ENCODE assay signal across 8 cellular contexts in genomic region chr7:73822319-73823173, GRCh38. TPM values are rescaled to one million over a fixed set of nuclear protein-coding genes. Genes with fewer than 3 reads are reported as not detected.
DNase-seq lines count a peak whose midpoint lies in the region; ATAC-seq, FAIRE-seq and TF ChIP-seq lines count a peak whose summit lies in the region.

No MANE protein-coding gene starts in this region.

- peak overlapping the region; percentile 64 for H3K27ac ChIP-seq in CD8-positive, alpha-beta memory T cell (ENCODE audit: low read depth, low read length)

- H3K27me3 ChIP-seq in CD8-positive, alpha-beta memory T cell (ENCODE audit: insufficient read depth, low read length, poor library complexity, severe bottlenecking), result no peaks in the 10 kb centered on the region
- no peaks in the 10 kb centered on the region for H3K27me3 ChIP-seq in bronchial epithelial cell (ENCODE audit: control insufficient read depth, insufficient read depth, low read length)

- TF ChIP-seq CTCF in bronchial epithelial cell (IDR thresholded peaks at IDR 0.05; ENCODE audit: insufficient read depth, low read length, severe bottlenecking), result no peak

- H3K4me3 ChIP-seq in CD8-positive, alpha-beta memory T cell (ENCODE audit: low read length), result no peak overlapping the region
- no peak overlapping the region for H3K4me3 ChIP-seq in bronchial epithelial cell (ENCODE audit: low read depth, low read length)

- H3K9me3 ChIP-seq in CD8-positive, alpha-beta memory T cell (ENCODE audit: low read length), result no peaks in the 10 kb centered on the region

- POLR2A ChIA-PET in CD8-positive, alpha-beta memory T cell (lab: Charles Lee), result no interaction called here

- DNase-seq in CD8-positive, alpha-beta memory T cell, result no peak
- DNase-seq in NCI-H2029 (lab: John Stamatoyannopoulos, UW) (peak; percentile 33), bronchial epithelial cell (ENCODE audit: low read depth) (peak; percentile 92), myocyte (ENCODE audit: low read depth) (peak; percentile 97), GM19240 (ENCODE audit: insufficient read length, low spot score) (no peak), superior temporal gyrus (ENCODE audit: extremely low spot score) (no peak)
- no peak for DNase-seq in activated T-helper 2 cell treated with anti-CD3 and anti-CD28 coated beads, Interferon-gamma antibody, Interleukin-2, Interleukin-4, amounts not matched to agents 10 μg/mL and 5 μg/mL and 100 μg/mL, durations not matched to agents 14 hours and 24 hours and 36 hours (ENCODE audit: low spot score)
- DNase-seq in stimulated activated naive B cell treated with anti-CD40 and anti-IgM and Interleukin-4, amounts not matched to agents 10 μg/mL and 1 μg/mL and 100 μg/mL, for 72 hours, result no peak

- no peaks in the 10 kb centered on the region for H3K36me3 Mint-ChIP-seq in CD8-positive, alpha-beta memory T cell
- no peaks in the 10 kb centered on the region for H3K36me3 Mint-ChIP-seq in activated T-helper 2 cell treated with anti-CD3 and anti-CD28 coated beads, Interferon-gamma antibody, Interleukin-2, Interleukin-4, amounts not matched to agents 10 μg/mL and 5 μg/mL and 100 μg/mL, durations not matched to agents 14 hours and 24 hours and 36 hours (ENCODE audit: low read depth)
- H3K36me3 Mint-ChIP-seq in stimulated activated naive B cell treated with anti-CD40 and anti-IgM and Interleukin-4, amounts not matched to agents 10 μg/mL and 1 μg/mL and 100 μg/mL, for 72 hours, result no peaks in the 10 kb centered on the region

- no peak for ATAC-seq in stimulated activated naive B cell treated with anti-CD40 and anti-IgM and Interleukin-4, amounts not matched to agents 10 μg/mL and 1 μg/mL and 100 μg/mL, for 72 hours (replicated peaks)

- H3K27ac Mint-ChIP-seq in CD8-positive, alpha-beta memory T cell, result no peak overlapping the region
- H3K27ac Mint-ChIP-seq in activated T-helper 2 cell treated with anti-CD3 and anti-CD28 coated beads, Interferon-gamma antibody, Interleukin-2, Interleukin-4, amounts not matched to agents 10 μg/mL and 5 μg/mL and 100 μg/mL, durations not matched to agents 14 hours and 24 hours and 36 hours, result no peak overlapping the region
- no peak overlapping the region for H3K27ac Mint-ChIP-seq in stimulated activated naive B cell treated with anti-CD40 and anti-IgM and Interleukin-4, amounts not matched to agents 10 μg/mL and 1 μg/mL and 100 μg/mL, for 72 hours

- no peaks in the 10 kb centered on the region for H3K36me3 ChIP-seq in CD8-positive, alpha-beta memory T cell (ENCODE audit: insufficient read depth, low read length)
- no peaks in the 10 kb centered on the region for H3K36me3 ChIP-seq in bronchial epithelial cell (ENCODE audit: control insufficient read depth, insufficient read depth, low read length)

- intact Hi-C loops in activated T-helper 2 cell treated with anti-CD3 and anti-CD28 coated beads, Interferon-gamma antibody, Interleukin-2, Interleukin-4, amounts not matched to agents 10 μg/mL and 5 μg/mL and 100 μg/mL, durations not matched to agents 14 hours and 24 hours and 36 hours (cut with micrococcal nuclease), result no loop called here

- H3K9me3 Mint-ChIP-seq in CD8-positive, alpha-beta memory T cell, result no peaks in the 10 kb centered on the region
- no peaks in the 10 kb centered on the region for H3K9me3 Mint-ChIP-seq in activated T-helper 2 cell treated with anti-CD3 and anti-CD28 coated beads, Interferon-gamma antibody, Interleukin-2, Interleukin-4, amounts not matched to agents 10 μg/mL and 5 μg/mL and 100 μg/mL, durations not matched to agents 14 hours and 24 hours and 36 hours
- H3K9me3 Mint-ChIP-seq in stimulated activated naive B cell treated with anti-CD40 and anti-IgM and Interleukin-4, amounts not matched to agents 10 μg/mL and 1 μg/mL and 100 μg/mL, for 72 hours, result no peaks in the 10 kb centered on the region

- CTCF ChIA-PET in CD8-positive, alpha-beta memory T cell (lab: Charles Lee), result interaction anchor here (1.1 to 1.8 kb wide), 2 partner anchors 32 to 34 kb away, joined by 3 to 5 read pairs; no protein-coding TSS in a partner anchor

- H3K4me3 Mint-ChIP-seq in CD8-positive, alpha-beta memory T cell, result no peak overlapping the region
- no peak overlapping the region for H3K4me3 Mint-ChIP-seq in activated T-helper 2 cell treated with anti-CD3 and anti-CD28 coated beads, Interferon-gamma antibody, Interleukin-2, Interleukin-4, amounts not matched to agents 10 μg/mL and 5 μg/mL and 100 μg/mL, durations not matched to agents 14 hours and 24 hours and 36 hours (ENCODE audit: low read depth)
- H3K4me3 Mint-ChIP-seq in stimulated activated naive B cell treated with anti-CD40 and anti-IgM and Interleukin-4, amounts not matched to agents 10 μg/mL and 1 μg/mL and 100 μg/mL, for 72 hours, result no peak overlapping the region

- peak; percentile 76 for FAIRE-seq in bronchial epithelial cell (lab: Jason Lieb, UNC)

- H3K4me1 ChIP-seq in CD8-positive, alpha-beta memory T cell (ENCODE audit: insufficient read depth, low read length), result peaks cover 3% of the 10 kb centered on the region

- peaks cover 7 to 32% of the 10 kb centered on the region in 2 donors for H3K27me3 Mint-ChIP-seq in CD8-positive, alpha-beta memory T cell
- peaks cover 17% of the 10 kb centered on the region for H3K27me3 Mint-ChIP-seq in activated T-helper 2 cell treated with anti-CD3 and anti-CD28 coated beads, Interferon-gamma antibody, Interleukin-2, Interleukin-4, amounts not matched to agents 10 μg/mL and 5 μg/mL and 100 μg/mL, durations not matched to agents 14 hours and 24 hours and 36 hours (ENCODE audit: low read depth)
- H3K27me3 Mint-ChIP-seq in stimulated activated naive B cell treated with anti-CD40 and anti-IgM and Interleukin-4, amounts not matched to agents 10 μg/mL and 1 μg/mL and 100 μg/mL, for 72 hours, result peaks cover 5 to 14% of the 10 kb centered on the region in 2 donors

- H3K4me1 Mint-ChIP-seq in CD8-positive, alpha-beta memory T cell, result peaks cover 9 to 12% (median 11%) of the 10 kb centered on the region in 3 donors
- H3K4me1 Mint-ChIP-seq in activated T-helper 2 cell treated with anti-CD3 and anti-CD28 coated beads, Interferon-gamma antibody, Interleukin-2, Interleukin-4, amounts not matched to agents 10 μg/mL and 5 μg/mL and 100 μg/mL, durations not matched to agents 14 hours and 24 hours and 36 hours (ENCODE audit: low read depth), result peaks cover 7% of the 10 kb centered on the region
- peaks cover 11 to 18% of the 10 kb centered on the region in 2 donors for H3K4me1 Mint-ChIP-seq in stimulated activated naive B cell treated with anti-CD40 and anti-IgM and Interleukin-4, amounts not matched to agents 10 μg/mL and 1 μg/mL and 100 μg/mL, for 72 hours

RNA-seq across cellular contexts. Expression of gene CLDN4, which starts 8.2 kb away (rescaled TPM):
- total RNA-seq in CD8-positive, alpha-beta memory T cell, result under 1 TPM in 1 of 2 experiments, not detected in 1; 0.15 TPM
- not detected for polyA plus RNA-seq in CD8-positive, alpha-beta memory T cell
- total RNA-seq in bronchial epithelial cell (55.5 and 126 TPM in 2 replicates), myocyte (not detected in 2 replicates)
- 0.55 TPM for polyA plus RNA-seq in myocyte (2012)
- total RNA-seq in activated T-helper 2 cell treated with anti-CD3 and anti-CD28 coated beads, Interferon-gamma antibody, Interleukin-2, Interleukin-4, amounts not matched to agents 10 μg/mL and 5 μg/mL and 100 μg/mL, durations not matched to agents 14 hours and 24 hours and 36 hours, result not detected in 2 replicates

RNA-seq across cellular contexts. Expression of gene METTL27, which starts 19.8 kb away (rescaled TPM):
- total RNA-seq in CD8-positive, alpha-beta memory T cell, result not detected
- not detected for polyA plus RNA-seq in CD8-positive, alpha-beta memory T cell
- total RNA-seq in bronchial epithelial cell (0.26 and 3.3 TPM in 2 replicates), myocyte (1.3 and 4.0 TPM in 2 replicates)
- 3.3 TPM for polyA plus RNA-seq in myocyte (2012)
- 0.90 and 0.94 TPM in 2 replicates for total RNA-seq in activated T-helper 2 cell treated with anti-CD3 and anti-CD28 coated beads, Interferon-gamma antibody, Interleukin-2, Interleukin-4, amounts not matched to agents 10 μg/mL and 5 μg/mL and 100 μg/mL, durations not matched to agents 14 hours and 24 hours and 36 hours

RNA-seq across cellular contexts. Expression of gene TMEM270, which starts 38.4 kb away (rescaled TPM):
- not detected for total RNA-seq in CD8-positive, alpha-beta memory T cell
- not detected for polyA plus RNA-seq in CD8-positive, alpha-beta memory T cell
- not detected in 2 replicates for total RNA-seq in bronchial epithelial cell
- total RNA-seq in myocyte, result not detected in 2 replicates
- not detected for polyA plus RNA-seq in myocyte (2012)
- total RNA-seq in activated T-helper 2 cell treated with anti-CD3 and anti-CD28 coated beads, Interferon-gamma antibody, Interleukin-2, Interleukin-4, amounts not matched to agents 10 μg/mL and 5 μg/mL and 100 μg/mL, durations not matched to agents 14 hours and 24 hours and 36 hours, result not detected in 2 replicates

RNA-seq across cellular contexts. Expression of gene CLDN3, which starts 52.5 kb away (rescaled TPM):
- not detected for total RNA-seq in CD8-positive, alpha-beta memory T cell
- not detected for polyA plus RNA-seq in CD8-positive, alpha-beta memory T cell
- total RNA-seq in bronchial epithelial cell (not detected in 2 replicates), myocyte (not detected in 2 replicates)
- polyA plus RNA-seq in myocyte (2012), result not detected
- total RNA-seq in activated T-helper 2 cell treated with anti-CD3 and anti-CD28 coated beads, Interferon-gamma antibody, Interleukin-2, Interleukin-4, amounts not matched to agents 10 μg/mL and 5 μg/mL and 100 μg/mL, durations not matched to agents 14 hours and 24 hours and 36 hours, result not detected in 2 replicates

Comparison
In these comparisons a context has a peak if more than half of its experiments do, and no peak if none do; other contexts are left out.
1. DNase-seq: peak in NCI-H2029 (single experiment), bronchial epithelial cell (single experiment) and myocyte (single experiment); none in CD8-positive, alpha-beta memory T cell (0 of 5), activated T-helper 2 cell treated with anti-CD3 and anti-CD28 coated beads, Interferon-gamma antibody, Interleukin-2, Interleukin-4, amounts not matched to agents 10 μg/mL and 5 μg/mL and 100 μg/mL, durations not matched to agents 14 hours and 24 hours and 36 hours (single experiment), GM19240 (single experiment), stimulated activated naive B cell treated with anti-CD40 and anti-IgM and Interleukin-4, amounts not matched to agents 10 μg/mL and 1 μg/mL and 100 μg/mL, for 72 hours (single experiment) and superior temporal gyrus (single experiment).
2. RNA of gene CLDN4, which starts 8.2 kb away (total RNA-seq): 55.5 to 126 TPM in bronchial epithelial cell; 0.15 TPM in CD8-positive, alpha-beta memory T cell, not detected in activated T-helper 2 cell treated with anti-CD3 and anti-CD28 coated beads, Interferon-gamma antibody, Interleukin-2, Interleukin-4, amounts not matched to agents 10 μg/mL and 5 μg/mL and 100 μg/mL, durations not matched to agents 14 hours and 24 hours and 36 hours and not detected in myocyte; every median in the first group is over 10 times any median in the second.